Comparison of ENCODE assay signal across 12 cellular contexts in the genomic region with DNA sequence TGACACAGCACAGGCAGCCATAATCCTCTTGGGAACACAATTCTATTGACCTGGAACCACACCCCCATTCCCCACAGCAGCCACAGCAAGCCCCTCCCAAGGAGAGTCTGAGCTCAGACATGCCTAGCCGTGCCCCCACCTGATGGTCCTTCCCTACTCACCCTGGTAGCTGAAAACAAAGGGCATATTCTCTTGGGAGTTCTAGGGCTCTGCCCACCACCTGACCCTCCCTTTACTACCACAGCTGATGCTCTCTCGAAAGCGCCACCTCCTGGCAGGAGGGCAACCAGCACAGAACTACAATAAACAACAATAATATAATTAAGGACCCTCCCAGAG.
DNase-seq lines count a peak whose midpoint lies in the region; ATAC-seq, FAIRE-seq and TF ChIP-seq lines count a peak whose summit lies in the region.
"Had no signal": no experiment of that assay in that cellular context is flagged by ENCODE, and none has a peak within 500 bp of the region (broad histone marks: within the 10 kb centered on the region; RNA-seq: fewer than 3 reads in every experiment).

No MANE protein-coding gene starts in this region.

- CTCF ChIA-PET in Calu3 (lab: Charles Lee) (no interaction called here), Panc1 (lab: Charles Lee) (no interaction called here)

- peaks cover 22% of the 10 kb centered on the region; the same call in 1 of the 2 replicates for H3K4me1 ChIP-seq in Panc1 (ENCODE audit: control insufficient read depth, insufficient read depth, low read length)
- peaks cover 16% of the 10 kb centered on the region for H3K4me1 ChIP-seq in foreskin keratinocyte

- no peak overlapping the region for H3K4me3 ChIP-seq in Panc1 (ENCODE audit: low read depth in 2 of 2, low read length in 2 of 2)
- H3K4me3 ChIP-seq: lung, skin epidermis had no signal

- H3K4me3 Mint-ChIP-seq in Calu3 (ENCODE audit: low read depth, unreplicated experiment) (no peak overlapping the region), CD14-positive monocyte (no peak overlapping the region)
- no peak overlapping the region for H3K4me3 Mint-ChIP-seq in activated T-helper 1 cell treated with anti-CD3 and anti-CD28 coated beads, Interleukin-12 subunit alpha, Interleukin-12 subunit beta, Interleukin-2, Interleukin-4 antibody, amounts not matched to agents 30 ng/mL and 10 ng/mL and 1 ng/mL, durations not matched to agents 14 hours and 24 hours and 36 hours

- DNase-seq in Calu3 = peak; percentile 18
- peak; percentile 82 for DNase-seq in HT1080 (ENCODE audit: low read depth)
- DNase-seq in Panc1 (ENCODE audit: low read depth, low spot score) = no peak
- peak; percentile 93 to 98 for DNase-seq in foreskin keratinocyte
- DNase-seq in activated T-helper 1 cell treated with anti-CD3 and anti-CD28 coated beads, Interleukin-12 subunit alpha, Interleukin-12 subunit beta, Interleukin-2, Interleukin-4 antibody, amounts not matched to agents 30 ng/mL and 10 ng/mL and 1 ng/mL, durations not matched to agents 14 hours and 24 hours and 36 hours (ENCODE audit: low spot score) = no peak
- no peak for DNase-seq in RCC 7860 (ENCODE audit: low spot score)
- no peak for DNase-seq in CD14-positive monocyte (ENCODE audit: low spot score)
- DNase-seq: activated naive CD4-positive, alpha-beta T cell treated with Interleukin-2 at 50 U/mL for 16 hours had no signal

- POLR2A ChIA-PET in Panc1 (lab: Charles Lee) = no interaction called here

- H3K36me3 ChIP-seq in Panc1 (ENCODE audit: control insufficient read depth, insufficient read depth, low read length) = no peaks in the 10 kb centered on the region

- H3K36me3 Mint-ChIP-seq in Calu3 (ENCODE audit: insufficient read depth, unreplicated experiment) (no peaks in the 10 kb centered on the region), CD14-positive monocyte (no peaks in the 10 kb centered on the region)
- no peaks in the 10 kb centered on the region for H3K36me3 Mint-ChIP-seq in activated T-helper 1 cell treated with anti-CD3 and anti-CD28 coated beads, Interleukin-12 subunit alpha, Interleukin-12 subunit beta, Interleukin-2, Interleukin-4 antibody, amounts not matched to agents 30 ng/mL and 10 ng/mL and 1 ng/mL, durations not matched to agents 14 hours and 24 hours and 36 hours (ENCODE audit: low read depth)

- intact Hi-C loops in Calu3 (cut with micrococcal nuclease; ENCODE audit: unreplicated experiment) (no loop called here), Panc1 (cut with micrococcal nuclease; ENCODE audit: unreplicated experiment) (no loop called here), CD14-positive monocyte (cut with micrococcal nuclease) (no loop called here)
- intact Hi-C loops in activated T-helper 1 cell treated with anti-CD3 and anti-CD28 coated beads, Interleukin-12 subunit alpha, Interleukin-12 subunit beta, Interleukin-2, Interleukin-4 antibody, amounts not matched to agents 30 ng/mL and 10 ng/mL and 1 ng/mL, durations not matched to agents 14 hours and 24 hours and 36 hours (cut with micrococcal nuclease) = loop anchor here (1.0 to 2.0 kb wide), 2 partner anchors 34 to 74 kb away; no protein-coding TSS in a partner anchor

- H3K27me3 Mint-ChIP-seq in Calu3 (ENCODE audit: unreplicated experiment) (peaks cover 64% of the 10 kb centered on the region), CD14-positive monocyte (ENCODE audit: low read depth in 3 of 3) (peaks cover 0 to 5% (median 2%) of the 10 kb centered on the region in 3 donors)
- H3K27me3 Mint-ChIP-seq in activated T-helper 1 cell treated with anti-CD3 and anti-CD28 coated beads, Interleukin-12 subunit alpha, Interleukin-12 subunit beta, Interleukin-2, Interleukin-4 antibody, amounts not matched to agents 30 ng/mL and 10 ng/mL and 1 ng/mL, durations not matched to agents 14 hours and 24 hours and 36 hours (ENCODE audit: insufficient read depth) = peaks cover 37% of the 10 kb centered on the region

- BruUV-seq in Calu3 (replicated peaks; lab: Mats Ljungman, UMichigan) (no TSS peak), Panc1 (replicated peaks; lab: Mats Ljungman, UMichigan) (no TSS peak)

- H3K9me3 Mint-ChIP-seq in Calu3 (ENCODE audit: low read depth, unreplicated experiment) = peaks cover 7% of the 10 kb centered on the region
- peaks cover 6% of the 10 kb centered on the region for H3K9me3 Mint-ChIP-seq in activated T-helper 1 cell treated with anti-CD3 and anti-CD28 coated beads, Interleukin-12 subunit alpha, Interleukin-12 subunit beta, Interleukin-2, Interleukin-4 antibody, amounts not matched to agents 30 ng/mL and 10 ng/mL and 1 ng/mL, durations not matched to agents 14 hours and 24 hours and 36 hours
- peaks cover 4 to 14% (median 7%) of the 10 kb centered on the region in 7 donors for H3K9me3 Mint-ChIP-seq in CD14-positive monocyte

- in situ Hi-C loops in Panc1 (cut with HindIII; ENCODE audit: low pct_unique_long_range_greater_than_20kb, low sequenced_read_pairs) = no loop called here

- H3K27me3 ChIP-seq in Panc1 (ENCODE audit: control insufficient read depth, insufficient read depth, low read length) = no peaks in the 10 kb centered on the region
- H3K27me3 ChIP-seq in foreskin keratinocyte = no peaks in the 10 kb centered on the region

- ATAC-seq in Panc1 (no peak), foreskin keratinocyte (peak; percentile 84), HG03039 (IDR thresholded peaks at IDR 0.05; ENCODE audit: unreplicated experiment) (no peak)

- FAIRE-seq in RCC 7860 (lab: Jason Lieb, UNC) = no peak
- FAIRE-seq: endothelial cell of umbilical vein had no signal

- H3K27ac Mint-ChIP-seq in Calu3 (ENCODE audit: unreplicated experiment) (no peak overlapping the region), CD14-positive monocyte (no peak overlapping the region)
- no peak overlapping the region for H3K27ac Mint-ChIP-seq in activated T-helper 1 cell treated with anti-CD3 and anti-CD28 coated beads, Interleukin-12 subunit alpha, Interleukin-12 subunit beta, Interleukin-2, Interleukin-4 antibody, amounts not matched to agents 30 ng/mL and 10 ng/mL and 1 ng/mL, durations not matched to agents 14 hours and 24 hours and 36 hours

- TF ChIP-seq CTCF in Calu3 (IDR thresholded peaks at IDR 0.05; ENCODE audit: unreplicated experiment) (no peak), Panc1 (IDR thresholded peaks at IDR 0.05) (peak; percentile 30), foreskin keratinocyte (conservative IDR thresholded peaks at IDR 0.05) (peak; percentile 97), CD14-positive monocyte (IDR thresholded peaks at IDR 0.05) (no peak)

- H3K4me1 Mint-ChIP-seq in Calu3 (ENCODE audit: low read depth, unreplicated experiment) (no peaks in the 10 kb centered on the region), CD14-positive monocyte (no peaks in the 10 kb centered on the region)
- H3K4me1 Mint-ChIP-seq in activated T-helper 1 cell treated with anti-CD3 and anti-CD28 coated beads, Interleukin-12 subunit alpha, Interleukin-12 subunit beta, Interleukin-2, Interleukin-4 antibody, amounts not matched to agents 30 ng/mL and 10 ng/mL and 1 ng/mL, durations not matched to agents 14 hours and 24 hours and 36 hours (ENCODE audit: low read depth) = no peaks in the 10 kb centered on the region

- no peaks in the 10 kb centered on the region; the same call in 1 of the 2 replicates for H3K9me3 ChIP-seq in Panc1 (ENCODE audit: control insufficient read depth, insufficient read depth, low read depth, low read length)

- H3K27ac ChIP-seq in Panc1 (ENCODE audit: low read length) (no peak overlapping the region), foreskin keratinocyte (peak overlapping the region; percentile 67)

Comparison
In these comparisons a context has a peak if more than half of its experiments do, and no peak if none do; other contexts are left out.
1. DNase-seq: peak in Calu3 (single experiment), HT1080 (single experiment) and foreskin keratinocyte (2 of 2); none in Panc1 (single experiment), activated T-helper 1 cell treated with anti-CD3 and anti-CD28 coated beads, Interleukin-12 subunit alpha, Interleukin-12 subunit beta, Interleukin-2, Interleukin-4 antibody, amounts not matched to agents 30 ng/mL and 10 ng/mL and 1 ng/mL, durations not matched to agents 14 hours and 24 hours and 36 hours (single experiment), RCC 7860 (single experiment) and CD14-positive monocyte (single experiment).
2. CTCF ChIP-seq: peak in Panc1 (single experiment) and foreskin keratinocyte (single experiment); none in Calu3 (single experiment) and CD14-positive monocyte (single experiment).